Comparison of ENCODE assay signal across 8 cellular contexts in genomic region chr5:66987949-66988838, GRCh38.
DNase-seq lines count a peak whose midpoint lies in the region; ATAC-seq and TF ChIP-seq lines count a peak whose summit lies in the region.

No MANE protein-coding gene starts in this region.

- no peak overlapping the region for H2AFZ ChIP-seq in hepatocyte

- 48% methylated on average over 3 of the region's 3 CpGs for WGBS in hepatocyte (ENCODE audit: low lambda C conversion rate, missing lambda C conversion rate)

- CTCF ChIA-PET in CD4-positive, alpha-beta T cell (lab: Charles Lee): interaction anchor here (0.6 to 2.4 kb wide), 12 partner anchors 9 to 570 kb away, joined by 3 to 8 read pairs (median 3); no protein-coding TSS in a partner anchor

- no peaks in the 10 kb centered on the region for H4K20me1 ChIP-seq in hepatocyte (ENCODE audit: insufficient read depth, poor library complexity, severe bottlenecking)

- no peaks in the 10 kb centered on the region for H3K36me3 Mint-ChIP-seq in CD4-positive, alpha-beta T cell (ENCODE audit: low read depth)
- no peaks in the 10 kb centered on the region for H3K36me3 Mint-ChIP-seq in activated naive CD8-positive, alpha-beta T cell treated with anti-CD3 and anti-CD28 coated beads, Interleukin-2, amount 50 U/mL, for 24 hours (ENCODE audit: low read depth)

- no peak overlapping the region for H3K4me2 ChIP-seq in hepatocyte

- H3K4me1 ChIP-seq in hepatocyte (ENCODE audit: insufficient read depth) (no peaks in the 10 kb centered on the region), tibial artery (peaks cover 0 to 33% (median 3%) of the 10 kb centered on the region in 4 donors)

- no peaks in the 10 kb centered on the region for H3K27me3 ChIP-seq in CD4-positive, alpha-beta T cell (ENCODE audit: control insufficient read depth, insufficient read depth, low read length)
- H3K27me3 ChIP-seq in hepatocyte: no peaks in the 10 kb centered on the region
- H3K27me3 ChIP-seq in tibial artery: no peaks in the 10 kb centered on the region

- no peak overlapping the region for H3K27ac ChIP-seq in CD4-positive, alpha-beta T cell (ENCODE audit: low read depth, low read length)
- no peak overlapping the region for H3K27ac ChIP-seq in hepatocyte
- no peak overlapping the region for H3K27ac ChIP-seq in tibial artery

- H3K4me3 Mint-ChIP-seq in CD4-positive, alpha-beta T cell: no peak overlapping the region
- no peak overlapping the region for H3K4me3 Mint-ChIP-seq in activated naive CD8-positive, alpha-beta T cell treated with anti-CD3 and anti-CD28 coated beads, Interleukin-2, amount 50 U/mL, for 24 hours

- TF ChIP-seq CTCF in CD4-positive, alpha-beta T cell (IDR thresholded peaks at IDR 0.05): peak; percentile 94
- TF ChIP-seq CTCF in hepatocyte (IDR thresholded peaks at IDR 0.05; ENCODE audit: poor library complexity) (peak; percentile 65), tibial artery (IDR thresholded peaks at IDR 0.05) (peak; percentile 84 to 86)

- no peaks in the 10 kb centered on the region for H3K9me3 Mint-ChIP-seq in CD4-positive, alpha-beta T cell
- no peaks in the 10 kb centered on the region for H3K9me3 Mint-ChIP-seq in activated naive CD8-positive, alpha-beta T cell treated with anti-CD3 and anti-CD28 coated beads, Interleukin-2, amount 50 U/mL, for 24 hours

- H3K79me2 ChIP-seq in hepatocyte: no peaks in the 10 kb centered on the region

- no peaks in the 10 kb centered on the region for H3K9me2 ChIP-seq in hepatocyte (replicated peaks; ENCODE audit: insufficient read depth)

- peak; percentile 73 for ATAC-seq in CD4-positive, alpha-beta T cell (ENCODE audit: poor library complexity)
- peak; percentile 73 for ATAC-seq in GM18907 (IDR thresholded peaks at IDR 0.05; ENCODE audit: unreplicated experiment)
- peak; percentile 57 for ATAC-seq in activated naive CD8-positive, alpha-beta T cell treated with anti-CD3 and anti-CD28 coated beads, Interleukin-2, amount 50 U/mL, for 24 hours

- intact Hi-C loops in CD4-positive, alpha-beta T cell (cut with DNase I, micrococcal nuclease): loop anchor here (1.0 to 5.0 kb wide), 4 partner anchors 104 to 221 kb away; no protein-coding TSS in a partner anchor
- intact Hi-C loops in tibial artery (cut with DNase I; ENCODE audit: low total_unique reads): loop anchor here (10.0 kb wide), 1 partner anchor 217 kb away; no protein-coding TSS in a partner anchor

- DNase-seq in CD4-positive, alpha-beta T cell: no peak
- DNase-seq in M059J (ENCODE audit: low read depth) (peak; percentile 43), hepatocyte (ENCODE audit: low spot score) (peak; percentile 45), tibial artery (no peak), T-helper 9 cell (no peak), anterior cingulate cortex (lab: John Stamatoyannopoulos, UW) (no peak)
- no peak for DNase-seq in activated naive CD8-positive, alpha-beta T cell treated with anti-CD3 and anti-CD28 coated beads, Interleukin-2, amount 50 U/mL, for 24 hours

- H3K36me3 ChIP-seq in hepatocyte (replicated peaks; ENCODE audit: insufficient read depth, low read depth): no peaks in the 10 kb centered on the region
- H3K36me3 ChIP-seq in tibial artery: no peaks in the 10 kb centered on the region

- H3K4me1 Mint-ChIP-seq in CD4-positive, alpha-beta T cell (ENCODE audit: low read depth): peaks cover 5% of the 10 kb centered on the region
- H3K4me1 Mint-ChIP-seq in activated naive CD8-positive, alpha-beta T cell treated with anti-CD3 and anti-CD28 coated beads, Interleukin-2, amount 50 U/mL, for 24 hours: peaks cover 8% of the 10 kb centered on the region

- POLR2A ChIA-PET in CD4-positive, alpha-beta T cell (lab: Charles Lee): interaction anchor here (0.9 to 1.5 kb wide), 3 partner anchors 18 to 219 kb away, joined by 3 read pairs; no protein-coding TSS in a partner anchor

- H3K27me3 Mint-ChIP-seq in CD4-positive, alpha-beta T cell: no peaks in the 10 kb centered on the region
- H3K27me3 Mint-ChIP-seq in activated naive CD8-positive, alpha-beta T cell treated with anti-CD3 and anti-CD28 coated beads, Interleukin-2, amount 50 U/mL, for 24 hours: no peaks in the 10 kb centered on the region

- H3K27ac Mint-ChIP-seq in CD4-positive, alpha-beta T cell: no peak overlapping the region
- no peak overlapping the region for H3K27ac Mint-ChIP-seq in activated naive CD8-positive, alpha-beta T cell treated with anti-CD3 and anti-CD28 coated beads, Interleukin-2, amount 50 U/mL, for 24 hours

- no peaks in the 10 kb centered on the region for H3K9me3 ChIP-seq in CD4-positive, alpha-beta T cell (ENCODE audit: control insufficient read depth, low read length)
- H3K9me3 ChIP-seq in hepatocyte (ENCODE audit: low read depth): no peaks in the 10 kb centered on the region
- H3K9me3 ChIP-seq in tibial artery: no peaks in the 10 kb centered on the region

- no peak overlapping the region for H3K4me3 ChIP-seq in hepatocyte
- H3K4me3 ChIP-seq in tibial artery: no peak overlapping the region

Comparison
In these comparisons a context has a peak if more than half of its experiments do, and no peak if none do; other contexts are left out.
1. DNase-seq: peak in M059J (single experiment) and hepatocyte (single experiment); none in CD4-positive, alpha-beta T cell (0 of 10), activated naive CD8-positive, alpha-beta T cell treated with anti-CD3 and anti-CD28 coated beads, Interleukin-2, amount 50 U/mL, for 24 hours (single experiment), tibial artery (0 of 2), T-helper 9 cell (single experiment) and anterior cingulate cortex (0 of 58).
2. Peak in every context shown above with its lines, with median percentiles within 50 percentile points of each other: ATAC-seq and CTCF ChIP-seq.